In genomic region chr3:69306239-69307185, GRCh38 we compare ENCODE assay signal across 8 cellular contexts.
DNase-seq lines count a peak whose midpoint lies in the region; ATAC-seq and TF ChIP-seq lines count a peak whose summit lies in the region.

No MANE protein-coding gene starts in this region.

- H3K27ac ChIP-seq in PC-9 = peak overlapping the region; percentile 29; the same call in 1 of the 2 replicates
- peak overlapping the region in 3 of 5 donors; percentile 61 to 82 (median 65) for H3K27ac ChIP-seq in stomach

- H3K4me1 ChIP-seq in PC-9 (replicated peaks; ENCODE audit: insufficient read depth) (peaks cover 12% of the 10 kb centered on the region; the same call in 1 of the 2 replicates), stomach (peaks cover 0 to 16% (median 8%) of the 10 kb centered on the region in 4 donors)

- H4K20me1 ChIP-seq in PC-9 (ENCODE audit: insufficient read depth) = no peaks in the 10 kb centered on the region

- peaks cover 35% of the 10 kb centered on the region for H3K4me1 Mint-ChIP-seq in activated T-cell treated with anti-CD3 and anti-CD28 coated beads, Interleukin-2, amount 50 U/mL, for 72 hours (ENCODE audit: low read depth)
- H3K4me1 Mint-ChIP-seq in neural crest cell = peaks cover 8% of the 10 kb centered on the region

- H3K4me2 ChIP-seq in PC-9 = peak overlapping the region; percentile 15; the same call in 1 of the 2 replicates

- TF ChIP-seq POLR2A in stomach (IDR thresholded peaks at IDR 0.05) = no peak

- TF ChIP-seq EP300 in stomach (IDR thresholded peaks at IDR 0.05) = no peak

- CTCF ChIA-PET in PC-9 (lab: Charles Lee) = interaction anchor here (0.6 to 2.8 kb wide), 10 partner anchors 14 to 365 kb away, joined by 3 to 24 read pairs (median 5); no protein-coding TSS in a partner anchor

- peak; percentile 87 for TF ChIP-seq CTCF in PC-9 (conservative IDR thresholded peaks at IDR 0.05)
- TF ChIP-seq CTCF in neural crest cell (conservative IDR thresholded peaks at IDR 0.05) = peak; percentile 96
- peak in 5 of 7 experiments; percentile 80 to 89 (median 87) for TF ChIP-seq CTCF in stomach (IDR thresholded peaks at IDR 0.05)

- H3K9me3 ChIP-seq in PC-9 (ENCODE audit: insufficient read depth, low read depth) (no peaks in the 10 kb centered on the region), stomach (no peaks in the 10 kb centered on the region)

- no TSS peak for BruUV-seq in PC-9 (replicated peaks; lab: Mats Ljungman, UMichigan)

- no peaks in the 10 kb centered on the region for H3K79me2 ChIP-seq in PC-9 (ENCODE audit: low read depth)

- no peaks in the 10 kb centered on the region for H3K27me3 ChIP-seq in PC-9 (ENCODE audit: insufficient read depth, low read depth)
- no peaks in the 10 kb centered on the region for H3K27me3 ChIP-seq in stomach

- H3K27ac Mint-ChIP-seq in activated T-cell treated with anti-CD3 and anti-CD28 coated beads, Interleukin-2, amount 50 U/mL, for 72 hours = no peak overlapping the region
- no peak overlapping the region for H3K27ac Mint-ChIP-seq in neural crest cell (ENCODE audit: unreplicated experiment)

- peak; percentile 98 for ATAC-seq in GM19467 (IDR thresholded peaks at IDR 0.05; ENCODE audit: unreplicated experiment)
- ATAC-seq in HG03565 (IDR thresholded peaks at IDR 0.05; ENCODE audit: unreplicated experiment) = peak; percentile 96
- peak; percentile 87 to 91 for ATAC-seq in activated T-cell treated with anti-CD3 and anti-CD28 coated beads, Interleukin-2, amount 50 U/mL, for 72 hours (replicated peaks in 1 of 2)

- DNase-seq in D341Med (ENCODE audit: low spot score) (peak; percentile 80), PC-9 (peak; percentile 58 to 70), fibroblast of gingiva (ENCODE audit: low read depth) (peak; percentile 93), neural crest cell (ENCODE audit: low read depth, low spot score) (peak; percentile 54), stomach (peak; percentile 66)
- peak; percentile 67 to 77 for DNase-seq in activated T-cell treated with anti-CD3 and anti-CD28 coated beads, Interleukin-2, amount 50 U/mL, for 72 hours

- H3K36me3 ChIP-seq in PC-9 (ENCODE audit: low read depth) (no peaks in the 10 kb centered on the region), stomach (no peaks in the 10 kb centered on the region)

- POLR2A ChIA-PET in PC-9 (lab: Charles Lee; ENCODE audit: unreplicated experiment) = interaction anchor here (1.2 kb wide), 1 partner anchor 106 kb away, joined by 7 read pairs; no protein-coding TSS in a partner anchor

- H2AFZ ChIP-seq in PC-9 = no peak overlapping the region

- H3K36me3 Mint-ChIP-seq in activated T-cell treated with anti-CD3 and anti-CD28 coated beads, Interleukin-2, amount 50 U/mL, for 72 hours (ENCODE audit: insufficient read depth in 2 of 2) = no peaks in the 10 kb centered on the region
- no peaks in the 10 kb centered on the region for H3K36me3 Mint-ChIP-seq in neural crest cell (ENCODE audit: low read depth)

- no peaks in the 10 kb centered on the region for H3K9me3 Mint-ChIP-seq in activated T-cell treated with anti-CD3 and anti-CD28 coated beads, Interleukin-2, amount 50 U/mL, for 72 hours
- H3K9me3 Mint-ChIP-seq in neural crest cell = no peaks in the 10 kb centered on the region

- no peaks in the 10 kb centered on the region for H3K9me2 ChIP-seq in PC-9 (ENCODE audit: insufficient read depth)

- H3K4me3 ChIP-seq in PC-9 (no peak overlapping the region), stomach (no peak overlapping the region)

- intact Hi-C loops in PC-9 (cut with micrococcal nuclease; ENCODE audit: unreplicated experiment) (loop anchor here (1.0 to 5.0 kb wide), 6 partner anchors 64 to 366 kb away; no protein-coding TSS in a partner anchor), stomach (cut with DNase I; ENCODE audit: low total_unique reads) (loop anchor here (5.0 kb wide), 1 partner anchor 144 kb away; no protein-coding TSS in a partner anchor)

- WGBS in stomach, 5 donors = 26 to 35% (median 34%) methylated on average over 16 to 17 of the region's 17 CpGs

- H3F3A ChIP-seq in PC-9 (ENCODE audit: insufficient read depth, low read depth) = no peaks in the 10 kb centered on the region

- peaks cover 8% of the 10 kb centered on the region for H3K27me3 Mint-ChIP-seq in activated T-cell treated with anti-CD3 and anti-CD28 coated beads, Interleukin-2, amount 50 U/mL, for 72 hours (ENCODE audit: low read depth)
- no peaks in the 10 kb centered on the region for H3K27me3 Mint-ChIP-seq in neural crest cell (ENCODE audit: low read depth)

- peak overlapping the region; percentile 54 to 57 for H3K4me3 Mint-ChIP-seq in activated T-cell treated with anti-CD3 and anti-CD28 coated beads, Interleukin-2, amount 50 U/mL, for 72 hours
- no peak overlapping the region for H3K4me3 Mint-ChIP-seq in neural crest cell
